In the genomic region with DNA sequence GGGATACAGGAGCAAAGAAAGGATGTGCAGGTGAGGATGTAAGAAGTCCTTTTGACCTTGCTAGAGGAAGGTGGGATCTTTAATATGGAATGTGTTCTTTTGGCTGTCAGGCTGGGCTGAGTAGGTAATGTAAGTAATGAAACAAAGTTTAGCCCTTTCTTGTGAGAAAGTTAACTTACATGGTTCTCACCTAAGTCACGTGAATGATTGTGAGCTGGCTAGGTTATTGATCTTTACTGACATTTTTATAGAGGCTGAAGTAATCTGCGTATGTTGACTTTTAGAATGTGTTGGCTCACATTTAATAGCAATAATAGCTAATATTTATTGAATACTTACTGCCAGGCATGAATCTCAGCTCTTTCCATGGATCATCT, we compare ENCODE assay signal across 8 cellular contexts. TPM values are rescaled to one million over a fixed set of nuclear protein-coding genes. Genes with fewer than 3 reads are reported as not detected.
DNase-seq lines count a peak whose midpoint lies in the region; ATAC-seq, FAIRE-seq and TF ChIP-seq lines count a peak whose summit lies in the region.

No MANE protein-coding gene starts in this region.

- dilution Hi-C loops in mammary epithelial cell (cut with HindIII; ENCODE audit: low sequenced_read_pairs): no loop called here

- no peaks in the 10 kb centered on the region for H4K20me1 ChIP-seq in mammary epithelial cell (ENCODE audit: insufficient read depth, low read length)

- peak; percentile 13 for FAIRE-seq in HTR-8/SVneo (lab: Jason Lieb, UNC)

- no peak overlapping the region for H3K9ac ChIP-seq in mammary epithelial cell (ENCODE audit: insufficient read depth, low read length)

- TF ChIP-seq CTCF in AG04449 (IDR thresholded peaks at IDR 0.05; ENCODE audit: insufficient read depth, low read length, missing control alignments) (no peak), mammary epithelial cell (conservative IDR thresholded peaks at IDR 0.05 in 1 of 2, IDR thresholded peaks at IDR 0.05 in 1 of 2; ENCODE audit: extremely low read depth in 1 of 2, insufficient read depth in 1 of 2, low read depth in 1 of 2, low read length in 2 of 2) (no peak)

- BruUV-seq in mammary epithelial cell (replicated peaks; lab: Mats Ljungman, UMichigan): no TSS peak

- H3K4me1 ChIP-seq in mammary epithelial cell (ENCODE audit: insufficient read depth, low read length) (peaks cover 30% of the 10 kb centered on the region), muscle layer of duodenum (ENCODE audit: control insufficient read depth in 1 of 2, insufficient read depth in 2 of 2, low read length in 2 of 2) (peaks cover 39 to 53% of the 10 kb centered on the region in 2 donors)

- 81% methylated on average over 2 of the region's 2 CpGs for WGBS in mammary epithelial cell (ENCODE audit: low coverage, missing lambda C conversion rate)

- peaks cover 76% of the 10 kb centered on the region for H3K79me2 ChIP-seq in mammary epithelial cell (ENCODE audit: insufficient read depth, low read length)

- CTCF ChIA-PET in AG04449 (lab: Yijun Ruan, JAX) (interaction anchor here (0.9 to 2.1 kb wide), 5 partner anchors 9 to 47 kb away, joined by 3 to 14 read pairs (median 4); no protein-coding TSS in a partner anchor), mammary epithelial cell (lab: Charles Lee; ENCODE audit: low non-redundant PET) (interaction anchor here (1.1 kb wide), 1 partner anchor 40 kb away, joined by 4 read pairs; no protein-coding TSS in a partner anchor)

- H3K27me3 ChIP-seq in mammary epithelial cell (ENCODE audit: insufficient read depth, low read length): no peaks in the 10 kb centered on the region
- H3K27me3 ChIP-seq in muscle layer of duodenum (ENCODE audit: low read depth, low read length): no peaks in the 10 kb centered on the region

- peak overlapping the region; percentile 94 for H3K4me2 ChIP-seq in mammary epithelial cell (ENCODE audit: insufficient read depth, low read depth, low read length)

- intact Hi-C loops in mammary epithelial cell (cut with micrococcal nuclease): loop anchor here (5.0 kb wide), 1 partner anchor 46 kb away; no protein-coding TSS in a partner anchor

- in situ Hi-C loops in mammary epithelial cell (cut with MboI; ENCODE audit: low sequenced_read_pairs in 2 of 2): no loop called here

- peak overlapping the region; percentile 91; the same call in 1 of the 2 replicates for H3K4me3 ChIP-seq in AG04449 (ENCODE audit: low read depth, low read length)
- H3K4me3 ChIP-seq in mammary epithelial cell (replicated peaks in 1 of 3; ENCODE audit: insufficient read depth in 1 of 3, low read depth in 2 of 3, low read length in 3 of 3): peak overlapping the region; percentile 92 to 98 (median 97)
- peak overlapping the region; percentile 88 for H3K4me3 ChIP-seq in muscle layer of duodenum (ENCODE audit: low read depth in 1 of 2, low read length in 2 of 2)

- H3K27ac ChIP-seq in mammary epithelial cell (ENCODE audit: insufficient read depth, low read depth, low read length) (no peak overlapping the region), muscle layer of duodenum (ENCODE audit: low read length) (peak overlapping the region; percentile 40)

- DNase-seq in AG04449 (ENCODE audit: low read depth, low spot score): no peak
- no peak for DNase-seq in HTR-8/SVneo (ENCODE audit: insufficient read length, low spot score)
- DNase-seq in mammary epithelial cell: no peak
- no peak for DNase-seq in OCI-M1 (lab: John Stamatoyannopoulos, UW)
- no peak for DNase-seq in NCI-H2171 treated with DMSO at 0.1 percent for 48 hours (lab: John Stamatoyannopoulos, UW)
- no peak for DNase-seq in Kasumi-1 (lab: John Stamatoyannopoulos, UW)

- no peak overlapping the region for H2AFZ ChIP-seq in mammary epithelial cell (ENCODE audit: low read depth, low read length)

- POLR2A ChIA-PET in AG04449 (lab: Yijun Ruan, JAX): no interaction called here

- H3K9me3 ChIP-seq in mammary epithelial cell (replicated peaks; ENCODE audit: insufficient read depth, low read length): no peaks in the 10 kb centered on the region
- no peaks in the 10 kb centered on the region for H3K9me3 ChIP-seq in muscle layer of duodenum (ENCODE audit: control insufficient read depth in 1 of 2, low read length in 2 of 2)

- H3K36me3 ChIP-seq in mammary epithelial cell (ENCODE audit: insufficient read depth, low read length): peaks cover 4% of the 10 kb centered on the region
- no peaks in the 10 kb centered on the region for H3K36me3 ChIP-seq in muscle layer of duodenum (ENCODE audit: control insufficient read depth in 1 of 2, insufficient read depth in 2 of 2, low read length in 2 of 2)

- ATAC-seq in GM19395 (IDR thresholded peaks at IDR 0.05; ENCODE audit: unreplicated experiment): no peak

RNA-seq across cellular contexts. Expression of a gene that starts 2.6 kb away (rescaled TPM):
- total RNA-seq in mammary epithelial cell: 10 to 100 TPM; 13.2 to 92.0 TPM
- 10.6 TPM for polyA plus RNA-seq in mammary epithelial cell
- polyA minus RNA-seq in mammary epithelial cell: 21.7 TPM
